18 cellular contexts compared by ENCODE assay signal in genomic region chr5:66207800-66208561, GRCh38.
DNase-seq lines count a peak whose midpoint lies in the region; ATAC-seq and TF ChIP-seq lines count a peak whose summit lies in the region.
"Had no signal": no experiment of that assay in that cellular context is flagged by ENCODE, and none has a peak within 500 bp of the region (broad histone marks: within the 10 kb centered on the region; RNA-seq: fewer than 3 reads in every experiment).

No MANE protein-coding gene starts in this region.

- peaks cover 0 to 24% (median 20%) of the 10 kb centered on the region in 10 experiments; a peak in 17 of 20 replicates for H3K4me1 ChIP-seq in BLaER1 treated with 17β-estradiol and CSF1 and Interleukin-3, amounts not matched to agents 10 nM and 100 nM
- H3K4me1 ChIP-seq in foreskin keratinocyte (peaks cover 5% of the 10 kb centered on the region), trophoblast cell (ENCODE audit: control insufficient read depth in 1 of 2, insufficient read depth in 2 of 2, low read length in 2 of 2) (peaks cover 4 to 14% of the 10 kb centered on the region in 2 experiments)

- H3K79me2 ChIP-seq in trophoblast cell (ENCODE audit: control insufficient read depth, insufficient read depth, low read length, poor library complexity) = no peaks in the 10 kb centered on the region

- no peak overlapping the region for H3K4me3 ChIP-seq in BLaER1 treated with 17β-estradiol and CSF1 and Interleukin-3, amounts not matched to agents 10 nM and 100 nM
- H3K4me3 ChIP-seq in trophoblast cell (ENCODE audit: low read depth, low read length) = no peak overlapping the region
- H3K4me3 ChIP-seq: GM23338, ovary had no signal

- H3K27ac ChIP-seq in BLaER1 treated with 17β-estradiol and CSF1 and Interleukin-3, amounts not matched to agents 10 nM and 100 nM = peak overlapping the region in 4 of 11 experiments; percentile 25 to 56 (median 42); a peak in 6 of 22 replicates
- H3K27ac ChIP-seq in foreskin keratinocyte (no peak overlapping the region), trophoblast cell (ENCODE audit: low read depth, low read length) (no peak overlapping the region)
- H3K27ac ChIP-seq: ovary had no signal

- no peak overlapping the region for H4K91ac ChIP-seq in trophoblast cell (ENCODE audit: low read depth, low read length)

- H4K20me1 ChIP-seq in BLaER1 treated with 17β-estradiol and CSF1 and Interleukin-3, amounts not matched to agents 10 nM and 100 nM = no peaks in the 10 kb centered on the region

- no peak overlapping the region for H3K4ac ChIP-seq in trophoblast cell (ENCODE audit: low read depth, low read length)

- 0 out of 22 replicates have a peak, but pooled peaks cover 0 to 5% (median 0%) of the 10 kb centered on the region in 11 experiments for H3K9me3 ChIP-seq in BLaER1 treated with 17β-estradiol and CSF1 and Interleukin-3, amounts not matched to agents 10 nM and 100 nM (replicated peaks in 1 of 11)
- H3K9me3 ChIP-seq in trophoblast cell (ENCODE audit: insufficient read depth, low read depth, low read length) = no peaks in the 10 kb centered on the region
- H3K9me3 ChIP-seq: ovary had no signal

- H3K4me2 ChIP-seq in BLaER1 treated with 17β-estradiol and CSF1 and Interleukin-3, amounts not matched to agents 10 nM and 100 nM = peak overlapping the region in 10 of 11 experiments; percentile 1 to 74 (median 63); a peak in 15 of 22 replicates
- H3K4me2 ChIP-seq in trophoblast cell (ENCODE audit: low read length) = no peak overlapping the region
- H3K4me2 ChIP-seq: GM23338 had no signal

- no peaks in the 10 kb centered on the region for H3K27me3 ChIP-seq in BLaER1 treated with 17β-estradiol and CSF1 and Interleukin-3, amounts not matched to agents 10 nM and 100 nM
- H3K27me3 ChIP-seq in foreskin keratinocyte (no peaks in the 10 kb centered on the region), trophoblast cell (ENCODE audit: insufficient read depth, low read length) (no peaks in the 10 kb centered on the region)
- H3K27me3 ChIP-seq: ovary had no signal

- no peak overlapping the region for H2BK12ac ChIP-seq in trophoblast cell (ENCODE audit: low read length)

- H3K36me3 ChIP-seq in BLaER1 treated with 17β-estradiol and CSF1 and Interleukin-3, amounts not matched to agents 10 nM and 100 nM = no peaks in the 10 kb centered on the region; a peak in 1 of 22 replicates
- H3K36me3 ChIP-seq in trophoblast cell (ENCODE audit: control insufficient read depth in 1 of 2, insufficient read depth in 2 of 2, low read length in 2 of 2) = no peaks in the 10 kb centered on the region
- H3K36me3 ChIP-seq: ovary had no signal

- WGBS in trophoblast cell (ENCODE audit: extremely low coverage, insufficient coverage, insufficient read length) = no CpG with 5 or more reads among the region's 10 CpGs

- no peak overlapping the region for H2BK120ac ChIP-seq in trophoblast cell (ENCODE audit: insufficient read depth, low read length, poor library complexity)

- DNase-seq in amniotic epithelial cell (ENCODE audit: low read depth) (peak; percentile 34), foreskin keratinocyte (peak; percentile 52 to 73), trophoblast cell (peak; percentile 26 to 68), DMS53 (lab: John Stamatoyannopoulos, UW) (no peak), AML-193 (lab: John Stamatoyannopoulos, UW) (no peak)
- DNase-seq: activated B cell treated with CpG ODN at 0.5 μM for 24 hours; activated CD8-positive, alpha-beta memory T cell treated with anti-CD3 and anti-CD28 coated beads for 24 hours; amniotic stem cell; CD8-positive, alpha-beta T cell; glutamatergic neuron; NCI-H226; ovary; stimulated activated naive CD4-positive, alpha-beta T cell had no signal

- no peak overlapping the region for H3K18ac ChIP-seq in trophoblast cell (ENCODE audit: low read length)

- H4K12ac ChIP-seq in trophoblast cell (ENCODE audit: low read depth, low read length) = no peak overlapping the region

- no peak for TF ChIP-seq CTCF in foreskin keratinocyte (conservative IDR thresholded peaks at IDR 0.05)

- no peak overlapping the region for H2AFZ ChIP-seq in trophoblast cell (ENCODE audit: insufficient read depth, low read length, poor library complexity)
- H2AFZ ChIP-seq: GM23338 had no signal

- no peak overlapping the region for H2BK5ac ChIP-seq in trophoblast cell (ENCODE audit: low read depth, low read length, poor library complexity)

- ATAC-seq in foreskin keratinocyte = peak; percentile 32
- ATAC-seq in GM18861 (IDR thresholded peaks at IDR 0.05; ENCODE audit: unreplicated experiment) = no peak
- ATAC-seq in HG02938 (IDR thresholded peaks at IDR 0.05; ENCODE audit: unreplicated experiment) = no peak
- ATAC-seq: CD8-positive, alpha-beta T cell; GM23338; Right ventricle myocardium inferior had no signal

- H3K79me1 ChIP-seq in trophoblast cell (ENCODE audit: low read length) = no peaks in the 10 kb centered on the region

- no peak overlapping the region for H4K8ac ChIP-seq in trophoblast cell (ENCODE audit: low read depth, low read length)

- H3K14ac ChIP-seq in trophoblast cell (ENCODE audit: low read length) = no peak overlapping the region

- no peak overlapping the region for H2AK5ac ChIP-seq in trophoblast cell (ENCODE audit: low read length)

- no peak overlapping the region for H3K9ac ChIP-seq in BLaER1 treated with 17β-estradiol and CSF1 and Interleukin-3, amounts not matched to agents 10 nM and 100 nM
- no peak overlapping the region for H3K9ac ChIP-seq in trophoblast cell (ENCODE audit: low read length)

- H3K23ac ChIP-seq in trophoblast cell (ENCODE audit: low read length) = no peak overlapping the region

Comparison
In these comparisons a context has a peak if more than half of its experiments do, and no peak if none do; other contexts are left out.
1. DNase-seq: peak in amniotic epithelial cell (single experiment), foreskin keratinocyte (2 of 2) and trophoblast cell (2 of 2); none in DMS53 (single experiment) and AML-193 (0 of 2).